Comparison of ENCODE assay signal across 8 cellular contexts in the genomic region with DNA sequence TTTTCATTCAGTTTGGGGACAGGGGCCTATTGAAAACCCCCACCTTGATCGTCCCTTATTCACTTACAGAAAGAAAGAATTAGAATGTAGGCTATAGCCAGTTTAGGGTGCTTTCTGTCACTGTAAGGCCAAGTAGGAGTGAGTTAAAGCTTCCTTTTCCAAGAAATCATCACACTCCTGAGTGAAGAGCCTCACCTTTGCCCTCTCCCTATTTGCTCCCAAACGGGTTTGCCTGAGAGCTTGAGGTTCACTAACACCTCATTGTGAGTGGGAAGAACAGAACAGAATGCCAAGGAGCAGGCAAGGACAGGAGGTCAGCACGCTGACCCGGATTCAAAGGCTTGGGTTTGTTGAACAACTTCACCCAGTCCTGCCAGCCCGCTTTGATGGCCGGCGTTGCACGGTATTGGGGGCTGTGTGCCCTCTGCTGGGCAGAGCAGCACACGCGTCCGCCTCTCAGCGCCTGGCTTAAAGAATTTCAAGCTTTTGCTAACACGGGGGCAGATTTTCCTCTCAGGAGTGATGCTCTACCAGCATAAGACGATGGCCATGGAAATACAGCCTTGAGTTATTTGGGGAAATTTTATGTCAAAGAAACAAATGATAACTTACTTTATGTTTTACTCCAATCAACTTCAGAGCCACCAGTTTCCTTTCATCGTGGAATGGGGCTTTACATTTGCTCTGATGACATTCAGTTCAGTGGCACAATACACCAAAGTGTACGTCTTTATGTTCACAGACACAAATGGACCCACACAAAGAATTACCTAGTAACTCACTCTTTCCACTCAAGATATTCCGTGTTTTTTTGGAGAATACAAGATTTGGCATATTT.
DNase-seq lines count a peak whose midpoint lies in the region; ATAC-seq and TF ChIP-seq lines count a peak whose summit lies in the region.

No MANE protein-coding gene starts in this region.

- no peak overlapping the region for H3K4me2 ChIP-seq in PC-3 (ENCODE audit: low read length)

- H3K9me3 ChIP-seq in PC-3 (ENCODE audit: low read length) = no peaks in the 10 kb centered on the region
- peaks cover 0 to 4% (median 0%) of the 10 kb centered on the region in 4 donors for H3K9me3 ChIP-seq in esophagus muscularis mucosa

- H3K36me3 Mint-ChIP-seq in nephron progenitor cell (ENCODE audit: low read depth) = no peaks in the 10 kb centered on the region

- H3K36me3 ChIP-seq in PC-3 (ENCODE audit: low read depth, low read length) (no peaks in the 10 kb centered on the region), esophagus muscularis mucosa (no peaks in the 10 kb centered on the region)

- H3K4me3 Mint-ChIP-seq in nephron progenitor cell = no peak overlapping the region

- TF ChIP-seq POLR2A in esophagus muscularis mucosa (IDR thresholded peaks at IDR 0.05; ENCODE audit: low read depth) = no peak

- ATAC-seq in GM18511 (IDR thresholded peaks at IDR 0.05; ENCODE audit: unreplicated experiment) (peak; percentile 80), HG03095 (IDR thresholded peaks at IDR 0.05; ENCODE audit: unreplicated experiment) (peak; percentile 59), PC-3 (no peak)

- TF ChIP-seq CTCF in C4-2B (conservative IDR thresholded peaks at IDR 0.05) = peak; percentile 89
- peak; percentile 44; the same call in 1 of the 2 replicates for TF ChIP-seq CTCF in PC-3 (conservative IDR thresholded peaks at IDR 0.05; ENCODE audit: low read depth, low read length)
- TF ChIP-seq CTCF in esophagus muscularis mucosa (IDR thresholded peaks at IDR 0.05) = peak; percentile 53 to 64 (median 59)
- TF ChIP-seq CTCF in nephron progenitor cell (IDR thresholded peaks at IDR 0.05) = peak; percentile 67

- WGBS in esophagus muscularis mucosa = 51% methylated on average over 17 of the region's 17 CpGs

- no peak overlapping the region for H2AFZ ChIP-seq in PC-3 (ENCODE audit: low read length)

- H3K4me3 ChIP-seq in PC-3 (ENCODE audit: low read length) = no peak overlapping the region
- no peak overlapping the region for H3K4me3 ChIP-seq in esophagus muscularis mucosa

- POLR2A ChIA-PET in PC-3 (lab: Charles Lee; ENCODE audit: unreplicated experiment) = no interaction called here

- no peaks in the 10 kb centered on the region for H3F3A ChIP-seq in PC-3 (ENCODE audit: low read length, unreplicated experiment)

- no peak overlapping the region for H3K9ac ChIP-seq in PC-3 (ENCODE audit: low read length)

- no peaks in the 10 kb centered on the region for H3K79me2 ChIP-seq in PC-3 (ENCODE audit: low read length)

- H4K20me1 ChIP-seq in PC-3 (ENCODE audit: low read length) = no peaks in the 10 kb centered on the region

- DNase-seq in PC-3 (no peak), esophagus muscularis mucosa (ENCODE audit: extremely low spot score) (no peak), nephron progenitor cell (peak; percentile 65), T1000 (lab: John Stamatoyannopoulos, UW) (no peak), GF-D8 (lab: John Stamatoyannopoulos, UW) (no peak)

- no peak for TF ChIP-seq EP300 in esophagus muscularis mucosa (IDR thresholded peaks at IDR 0.05)

- peaks cover 15% of the 10 kb centered on the region for H3K9me3 Mint-ChIP-seq in nephron progenitor cell

- no peaks in the 10 kb centered on the region for H3K9me2 ChIP-seq in PC-3 (replicated peaks; ENCODE audit: low read length)

- CTCF ChIA-PET in PC-3 (lab: Charles Lee) = no interaction called here

- no peak overlapping the region for H3K27ac ChIP-seq in C4-2B
- H3K27ac ChIP-seq in PC-3 (ENCODE audit: low read length) = no peak overlapping the region
- H3K27ac ChIP-seq in esophagus muscularis mucosa (replicated peaks in 1 of 4) = no peak overlapping the region

- H3K4me1 ChIP-seq in PC-3 (ENCODE audit: insufficient read depth, low read length) = peaks cover 11% of the 10 kb centered on the region
- H3K4me1 ChIP-seq in esophagus muscularis mucosa = peaks cover 0 to 8% (median 0%) of the 10 kb centered on the region in 4 donors

- H3K4me1 Mint-ChIP-seq in nephron progenitor cell = peaks cover 10% of the 10 kb centered on the region

- H3K27ac Mint-ChIP-seq in nephron progenitor cell = peak overlapping the region; percentile 43

- H3K27me3 Mint-ChIP-seq in nephron progenitor cell (ENCODE audit: low read depth, poor library complexity) = peaks cover 2% of the 10 kb centered on the region

- intact Hi-C loops in PC-3 (cut with micrococcal nuclease) (no loop called here), esophagus muscularis mucosa (cut with DNase I) (loop anchor here (5.0 to 10.0 kb wide), 2 partner anchors 278 to 370 kb away; no protein-coding TSS in a partner anchor)

- BruUV-seq in PC-3 (replicated peaks; lab: Mats Ljungman, UMichigan) = no TSS peak

- H3K27me3 ChIP-seq in PC-3 (ENCODE audit: low read length) (no peaks in the 10 kb centered on the region), esophagus muscularis mucosa (no peaks in the 10 kb centered on the region)
